Comparison of ENCODE assay signal across 1 cellular context in the genomic region with DNA sequence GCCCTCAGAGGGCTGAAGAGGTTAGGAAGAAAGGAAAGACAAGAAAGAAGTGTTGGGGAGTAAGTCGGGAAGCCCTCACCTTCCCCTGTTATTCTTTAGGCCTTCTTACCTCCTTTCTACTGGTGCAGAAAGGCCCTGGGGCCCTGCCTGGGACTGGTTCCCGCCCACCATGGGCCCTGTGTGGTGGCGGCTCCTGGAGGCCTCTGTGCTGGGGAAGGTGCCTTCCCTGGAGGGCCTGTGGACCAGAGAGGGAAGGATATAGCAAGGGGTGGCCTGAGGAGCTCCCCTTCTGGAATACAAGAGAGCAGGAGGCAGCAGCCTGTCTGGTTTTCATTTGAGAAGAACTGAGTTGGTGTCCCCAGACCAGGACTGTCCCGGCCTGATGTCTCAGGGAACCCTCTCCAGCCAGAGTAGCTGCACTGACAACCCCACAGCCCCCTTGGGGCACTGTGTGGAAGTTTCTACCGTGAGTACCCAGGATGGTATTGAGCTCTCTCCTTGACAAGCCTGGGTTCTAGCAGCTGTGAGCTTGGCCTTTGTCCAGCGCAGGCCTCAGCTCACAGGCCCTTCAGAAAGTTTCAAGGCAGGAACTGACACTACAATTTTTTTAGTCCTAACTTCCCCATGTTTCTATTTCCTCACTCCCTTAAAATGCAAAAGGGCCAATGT.
TF ChIP-seq lines count a peak whose summit lies in the region.

No MANE protein-coding gene starts in this region.

TF ChIP-seq in H1, 55 proteins besides CTCF, POLR2A, EP300 and RAD21:
- TF ChIP-seq TAF7 (optimal IDR thresholded peaks at IDR 0.05; ENCODE audit: borderline replicate concordance, low read depth, low read length) (no peak), GTF2F1 (IDR thresholded peaks at IDR 0.05; ENCODE audit: borderline replicate concordance, low read depth, low read length) (no peak), CBX5 (IDR thresholded peaks at IDR 0.05; ENCODE audit: low read depth, low read length) (no peak), KDM4A (IDR thresholded peaks at IDR 0.05; ENCODE audit: low read depth, low read length, severe bottlenecking) (no peak), TAF1 (IDR thresholded peaks at IDR 0.05; ENCODE audit: low read depth, low read length) (no peak), JUN (IDR thresholded peaks at IDR 0.05; ENCODE audit: low read depth, low read length) (no peak), CBX8 (IDR thresholded peaks at IDR 0.05; ENCODE audit: borderline replicate concordance, low read depth, low read length) (no peak), BACH1 (IDR thresholded peaks at IDR 0.05; ENCODE audit: low read length) (no peak), TEAD4 (IDR thresholded peaks at IDR 0.05; ENCODE audit: low read depth, low read length) (no peak), BRCA1 (IDR thresholded peaks at IDR 0.05; ENCODE audit: low read depth, low read length) (no peak), JUND (IDR thresholded peaks at IDR 0.05; ENCODE audit: low read length) (no peak), SUZ12 (IDR thresholded peaks at IDR 0.05; ENCODE audit: low read length) (no peak), BCL11A (IDR thresholded peaks at IDR 0.05; ENCODE audit: low read depth in 2 of 2, low read length in 2 of 2) (no peak)
